1 cellular context compared by ENCODE assay signal in the genomic region with DNA sequence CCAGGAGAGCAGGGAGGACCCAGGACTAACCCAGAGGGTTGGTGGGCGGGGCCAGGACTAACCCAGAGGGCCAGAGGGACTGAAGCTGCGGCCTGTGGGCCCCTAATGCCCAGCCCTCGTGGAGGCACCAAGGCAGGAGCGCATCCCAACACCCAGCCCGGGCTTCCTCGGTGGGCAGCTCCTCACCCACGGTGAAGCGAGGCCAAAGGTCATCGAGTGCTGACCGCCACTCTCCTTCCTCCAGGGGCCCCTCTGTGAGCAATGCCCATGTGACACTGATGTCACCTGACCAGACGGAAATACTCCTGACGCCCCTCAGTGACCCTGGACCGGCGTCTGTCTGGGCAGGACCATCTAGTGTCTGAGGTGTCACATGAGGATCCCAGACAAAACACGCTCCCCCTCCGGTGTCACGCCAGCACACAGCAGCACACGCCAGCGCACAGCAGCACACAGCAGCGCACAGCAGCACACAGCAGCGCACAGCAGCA.
TF ChIP-seq lines count a peak whose summit lies in the region.

No MANE protein-coding gene starts in this region.

TF ChIP-seq in HepG2, 621 proteins besides CTCF, POLR2A, EP300 and RAD21 (continued from another document and continues in another):
- TF ChIP-seq, protein P1, sequence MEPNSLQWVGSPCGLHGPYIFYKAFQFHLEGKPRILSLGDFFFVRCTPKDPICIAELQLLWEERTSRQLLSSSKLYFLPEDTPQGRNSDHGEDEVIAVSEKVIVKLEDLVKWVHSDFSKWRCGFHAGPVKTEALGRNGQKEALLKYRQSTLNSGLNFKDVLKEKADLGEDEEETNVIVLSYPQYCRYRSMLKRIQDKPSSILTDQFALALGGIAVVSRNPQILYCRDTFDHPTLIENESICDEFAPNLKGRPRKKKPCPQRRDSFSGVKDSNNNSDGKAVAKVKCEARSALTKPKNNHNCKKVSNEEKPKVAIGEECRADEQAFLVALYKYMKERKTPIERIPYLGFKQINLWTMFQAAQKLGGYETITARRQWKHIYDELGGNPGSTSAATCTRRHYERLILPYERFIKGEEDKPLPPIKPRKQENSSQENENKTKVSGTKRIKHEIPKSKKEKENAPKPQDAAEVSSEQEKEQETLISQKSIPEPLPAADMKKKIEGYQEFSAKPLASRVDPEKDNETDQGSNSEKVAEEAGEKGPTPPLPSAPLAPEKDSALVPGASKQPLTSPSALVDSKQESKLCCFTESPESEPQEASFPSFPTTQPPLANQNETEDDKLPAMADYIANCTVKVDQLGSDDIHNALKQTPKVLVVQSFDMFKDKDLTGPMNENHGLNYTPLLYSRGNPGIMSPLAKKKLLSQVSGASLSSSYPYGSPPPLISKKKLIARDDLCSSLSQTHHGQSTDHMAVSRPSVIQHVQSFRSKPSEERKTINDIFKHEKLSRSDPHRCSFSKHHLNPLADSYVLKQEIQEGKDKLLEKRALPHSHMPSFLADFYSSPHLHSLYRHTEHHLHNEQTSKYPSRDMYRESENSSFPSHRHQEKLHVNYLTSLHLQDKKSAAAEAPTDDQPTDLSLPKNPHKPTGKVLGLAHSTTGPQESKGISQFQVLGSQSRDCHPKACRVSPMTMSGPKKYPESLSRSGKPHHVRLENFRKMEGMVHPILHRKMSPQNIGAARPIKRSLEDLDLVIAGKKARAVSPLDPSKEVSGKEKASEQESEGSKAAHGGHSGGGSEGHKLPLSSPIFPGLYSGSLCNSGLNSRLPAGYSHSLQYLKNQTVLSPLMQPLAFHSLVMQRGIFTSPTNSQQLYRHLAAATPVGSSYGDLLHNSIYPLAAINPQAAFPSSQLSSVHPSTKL (CRISPR knock-in tag; IDR thresholded peaks at IDR 0.05): no peak
- TF ChIP-seq YEATS2 (CRISPR knock-in tag; IDR thresholded peaks at IDR 0.05; ENCODE audit: borderline replicate concordance): peak; percentile 23; the same call in 1 of the 2 replicates
- no peak for TF ChIP-seq ZNF343 (CRISPR knock-in tag; IDR thresholded peaks at IDR 0.05)
- TF ChIP-seq CCAR2 (optimal IDR thresholded peaks at IDR 0.05; ENCODE audit: low read depth, low read length): no peak
- TF ChIP-seq, protein P2, sequence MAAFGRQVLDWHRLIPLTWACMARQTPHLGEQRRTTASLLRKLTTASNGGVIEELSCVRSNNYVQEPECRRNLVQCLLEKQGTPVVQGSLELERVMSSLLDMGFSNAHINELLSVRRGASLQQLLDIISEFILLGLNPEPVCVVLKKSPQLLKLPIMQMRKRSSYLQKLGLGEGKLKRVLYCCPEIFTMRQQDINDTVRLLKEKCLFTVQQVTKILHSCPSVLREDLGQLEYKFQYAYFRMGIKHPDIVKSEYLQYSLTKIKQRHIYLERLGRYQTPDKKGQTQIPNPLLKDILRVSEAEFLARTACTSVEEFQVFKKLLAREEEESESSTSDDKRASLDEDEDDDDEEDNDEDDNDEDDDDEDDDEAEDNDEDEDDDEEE (CRISPR knock-in tag; IDR thresholded peaks at IDR 0.05): no peak
- no peak for TF ChIP-seq ZNF235 (CRISPR knock-in tag; IDR thresholded peaks at IDR 0.05; ENCODE audit: borderline replicate concordance)
- TF ChIP-seq HOXA5 (CRISPR knock-in tag; IDR thresholded peaks at IDR 0.05): no peak
- TF ChIP-seq KDM3A (CRISPR knock-in tag; IDR thresholded peaks at IDR 0.05; ENCODE audit: low read depth): no peak
- TF ChIP-seq GTF2F1 (IDR thresholded peaks at IDR 0.05; ENCODE audit: low read length): no peak
- TF ChIP-seq TRIM24 (CRISPR knock-in tag; IDR thresholded peaks at IDR 0.05): no peak
- no peak for TF ChIP-seq ZKSCAN5 (CRISPR knock-in tag; IDR thresholded peaks at IDR 0.05)
- no peak for TF ChIP-seq ZNF317 (CRISPR knock-in tag; IDR thresholded peaks at IDR 0.05)
- TF ChIP-seq, protein P3, sequence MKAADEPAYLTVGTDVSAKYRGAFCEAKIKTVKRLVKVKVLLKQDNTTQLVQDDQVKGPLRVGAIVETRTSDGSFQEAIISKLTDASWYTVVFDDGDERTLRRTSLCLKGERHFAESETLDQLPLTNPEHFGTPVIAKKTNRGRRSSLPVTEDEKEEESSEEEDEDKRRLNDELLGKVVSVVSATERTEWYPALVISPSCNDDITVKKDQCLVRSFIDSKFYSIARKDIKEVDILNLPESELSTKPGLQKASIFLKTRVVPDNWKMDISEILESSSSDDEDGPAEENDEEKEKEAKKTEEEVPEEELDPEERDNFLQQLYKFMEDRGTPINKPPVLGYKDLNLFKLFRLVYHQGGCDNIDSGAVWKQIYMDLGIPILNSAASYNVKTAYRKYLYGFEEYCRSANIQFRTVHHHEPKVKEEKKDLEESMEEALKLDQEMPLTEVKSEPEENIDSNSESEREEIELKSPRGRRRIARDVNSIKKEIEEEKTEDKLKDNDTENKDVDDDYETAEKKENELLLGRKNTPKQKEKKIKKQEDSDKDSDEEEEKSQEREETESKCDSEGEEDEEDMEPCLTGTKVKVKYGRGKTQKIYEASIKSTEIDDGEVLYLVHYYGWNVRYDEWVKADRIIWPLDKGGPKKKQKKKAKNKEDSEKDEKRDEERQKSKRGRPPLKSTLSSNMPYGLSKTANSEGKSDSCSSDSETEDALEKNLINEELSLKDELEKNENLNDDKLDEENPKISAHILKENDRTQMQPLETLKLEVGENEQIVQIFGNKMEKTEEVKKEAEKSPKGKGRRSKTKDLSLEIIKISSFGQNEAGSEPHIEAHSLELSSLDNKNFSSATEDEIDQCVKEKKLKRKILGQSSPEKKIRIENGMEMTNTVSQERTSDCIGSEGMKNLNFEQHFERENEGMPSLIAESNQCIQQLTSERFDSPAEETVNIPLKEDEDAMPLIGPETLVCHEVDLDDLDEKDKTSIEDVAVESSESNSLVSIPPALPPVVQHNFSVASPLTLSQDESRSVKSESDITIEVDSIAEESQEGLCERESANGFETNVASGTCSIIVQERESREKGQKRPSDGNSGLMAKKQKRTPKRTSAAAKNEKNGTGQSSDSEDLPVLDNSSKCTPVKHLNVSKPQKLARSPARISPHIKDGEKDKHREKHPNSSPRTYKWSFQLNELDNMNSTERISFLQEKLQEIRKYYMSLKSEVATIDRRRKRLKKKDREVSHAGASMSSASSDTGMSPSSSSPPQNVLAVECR (CRISPR knock-in tag; IDR thresholded peaks at IDR 0.05; ENCODE audit: borderline replicate concordance): peak; percentile 57; the same call in 1 of the 2 replicates
- TF ChIP-seq ZNF441 (CRISPR knock-in tag; IDR thresholded peaks at IDR 0.05; ENCODE audit: borderline replicate concordance): no peak
- TF ChIP-seq TBL1XR1 (IDR thresholded peaks at IDR 0.05; ENCODE audit: borderline replicate concordance, low read length, partially characterized antibody): no peak
- TF ChIP-seq, protein P4, sequence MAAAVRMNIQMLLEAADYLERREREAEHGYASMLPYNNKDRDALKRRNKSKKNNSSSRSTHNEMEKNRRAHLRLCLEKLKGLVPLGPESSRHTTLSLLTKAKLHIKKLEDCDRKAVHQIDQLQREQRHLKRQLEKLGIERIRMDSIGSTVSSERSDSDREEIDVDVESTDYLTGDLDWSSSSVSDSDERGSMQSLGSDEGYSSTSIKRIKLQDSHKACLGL (CRISPR knock-in tag; IDR thresholded peaks at IDR 0.05): no peak
- TF ChIP-seq ZSCAN12 (CRISPR knock-in tag; IDR thresholded peaks at IDR 0.05): no peak
- no peak for TF ChIP-seq LCORL (IDR thresholded peaks at IDR 0.05)
- TF ChIP-seq LCORL (CRISPR knock-in tag; IDR thresholded peaks at IDR 0.05): 0 out of 2 replicates have a peak, but pooled peaks have one; percentile 20
- TF ChIP-seq, protein P5, sequence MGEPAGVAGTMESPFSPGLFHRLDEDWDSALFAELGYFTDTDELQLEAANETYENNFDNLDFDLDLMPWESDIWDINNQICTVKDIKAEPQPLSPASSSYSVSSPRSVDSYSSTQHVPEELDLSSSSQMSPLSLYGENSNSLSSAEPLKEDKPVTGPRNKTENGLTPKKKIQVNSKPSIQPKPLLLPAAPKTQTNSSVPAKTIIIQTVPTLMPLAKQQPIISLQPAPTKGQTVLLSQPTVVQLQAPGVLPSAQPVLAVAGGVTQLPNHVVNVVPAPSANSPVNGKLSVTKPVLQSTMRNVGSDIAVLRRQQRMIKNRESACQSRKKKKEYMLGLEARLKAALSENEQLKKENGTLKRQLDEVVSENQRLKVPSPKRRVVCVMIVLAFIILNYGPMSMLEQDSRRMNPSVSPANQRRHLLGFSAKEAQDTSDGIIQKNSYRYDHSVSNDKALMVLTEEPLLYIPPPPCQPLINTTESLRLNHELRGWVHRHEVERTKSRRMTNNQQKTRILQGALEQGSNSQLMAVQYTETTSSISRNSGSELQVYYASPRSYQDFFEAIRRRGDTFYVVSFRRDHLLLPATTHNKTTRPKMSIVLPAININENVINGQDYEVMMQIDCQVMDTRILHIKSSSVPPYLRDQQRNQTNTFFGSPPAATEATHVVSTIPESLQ (CRISPR knock-in tag; conservative IDR thresholded peaks at IDR 0.05): no peak
- TF ChIP-seq, protein P6, sequence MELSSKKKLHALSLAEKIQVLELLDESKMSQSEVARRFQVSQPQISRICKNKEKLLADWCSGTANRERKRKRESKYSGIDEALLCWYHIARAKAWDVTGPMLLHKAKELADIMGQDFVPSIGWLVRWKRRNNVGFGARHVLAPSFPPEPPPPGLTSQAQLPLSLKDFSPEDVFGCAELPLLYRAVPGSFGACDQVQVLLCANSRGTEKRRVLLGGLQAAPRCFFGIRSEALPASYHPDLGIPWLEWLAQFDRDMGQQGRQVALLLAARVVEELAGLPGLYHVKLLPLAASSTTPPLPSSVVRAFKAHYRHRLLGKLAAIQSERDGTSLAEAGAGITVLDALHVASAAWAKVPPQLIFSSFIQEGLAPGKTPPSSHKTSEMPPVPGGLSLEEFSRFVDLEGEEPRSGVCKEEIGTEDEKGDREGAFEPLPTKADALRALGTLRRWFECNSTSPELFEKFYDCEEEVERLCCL (CRISPR knock-in tag; IDR thresholded peaks at IDR 0.05; ENCODE audit: borderline replicate concordance): no peak
- TF ChIP-seq PCBP1 (IDR thresholded peaks at IDR 0.05; ENCODE audit: borderline replicate concordance, low read depth, low read length): no peak
- TF ChIP-seq MTA3 (CRISPR knock-in tag; IDR thresholded peaks at IDR 0.05): no peak
- TF ChIP-seq ZSCAN9 (CRISPR knock-in tag; IDR thresholded peaks at IDR 0.05; ENCODE audit: borderline replicate concordance): no peak
- no peak for TF ChIP-seq SP5 (CRISPR knock-in tag; IDR thresholded peaks at IDR 0.05; ENCODE audit: borderline replicate concordance, low read depth)
- 0 out of 2 replicates have a peak, but pooled peaks have one; percentile 41 for TF ChIP-seq PPARG (CRISPR knock-in tag; conservative IDR thresholded peaks at IDR 0.05)
- no peak for TF ChIP-seq KLF12 (CRISPR knock-in tag; IDR thresholded peaks at IDR 0.05; ENCODE audit: borderline replicate concordance)
- TF ChIP-seq, protein P7, sequence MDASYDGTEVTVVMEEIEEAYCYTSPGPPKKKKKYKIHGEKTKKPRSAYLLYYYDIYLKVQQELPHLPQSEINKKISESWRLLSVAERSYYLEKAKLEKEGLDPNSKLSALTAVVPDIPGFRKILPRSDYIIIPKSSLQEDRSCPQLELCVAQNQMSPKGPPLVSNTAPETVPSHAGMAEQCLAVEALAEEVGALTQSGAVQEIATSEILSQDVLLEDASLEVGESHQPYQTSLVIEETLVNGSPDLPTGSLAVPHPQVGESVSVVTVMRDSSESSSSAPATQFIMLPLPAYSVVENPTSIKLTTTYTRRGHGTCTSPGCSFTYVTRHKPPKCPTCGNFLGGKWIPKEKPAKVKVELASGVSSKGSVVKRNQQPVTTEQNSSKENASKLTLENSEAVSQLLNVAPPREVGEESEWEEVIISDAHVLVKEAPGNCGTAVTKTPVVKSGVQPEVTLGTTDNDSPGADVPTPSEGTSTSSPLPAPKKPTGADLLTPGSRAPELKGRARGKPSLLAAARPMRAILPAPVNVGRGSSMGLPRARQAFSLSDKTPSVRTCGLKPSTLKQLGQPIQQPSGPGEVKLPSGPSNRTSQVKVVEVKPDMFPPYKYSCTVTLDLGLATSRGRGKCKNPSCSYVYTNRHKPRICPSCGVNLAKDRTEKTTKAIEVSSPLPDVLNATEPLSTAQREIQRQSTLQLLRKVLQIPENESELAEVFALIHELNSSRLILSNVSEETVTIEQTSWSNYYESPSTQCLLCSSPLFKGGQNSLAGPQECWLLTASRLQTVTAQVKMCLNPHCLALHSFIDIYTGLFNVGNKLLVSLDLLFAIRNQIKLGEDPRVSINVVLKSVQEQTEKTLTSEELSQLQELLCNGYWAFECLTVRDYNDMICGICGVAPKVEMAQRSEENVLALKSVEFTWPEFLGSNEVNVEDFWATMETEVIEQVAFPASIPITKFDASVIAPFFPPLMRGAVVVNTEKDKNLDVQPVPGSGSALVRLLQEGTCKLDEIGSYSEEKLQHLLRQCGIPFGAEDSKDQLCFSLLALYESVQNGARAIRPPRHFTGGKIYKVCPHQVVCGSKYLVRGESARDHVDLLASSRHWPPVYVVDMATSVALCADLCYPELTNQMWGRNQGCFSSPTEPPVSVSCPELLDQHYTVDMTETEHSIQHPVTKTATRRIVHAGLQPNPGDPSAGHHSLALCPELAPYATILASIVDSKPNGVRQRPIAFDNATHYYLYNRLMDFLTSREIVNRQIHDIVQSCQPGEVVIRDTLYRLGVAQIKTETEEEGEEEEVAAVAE (CRISPR knock-in tag; IDR thresholded peaks at IDR 0.05; ENCODE audit: borderline replicate concordance): no peak
- TF ChIP-seq FOXC1 (CRISPR knock-in tag; IDR thresholded peaks at IDR 0.05; ENCODE audit: borderline replicate concordance): no peak
- TF ChIP-seq HNF4G (IDR thresholded peaks at IDR 0.05; ENCODE audit: borderline replicate concordance, low read depth, low read length): peak; percentile 44; the same call in 1 of the 2 replicates
- TF ChIP-seq HNF4G (CRISPR knock-in tag; IDR thresholded peaks at IDR 0.05; ENCODE audit: borderline replicate concordance, low read depth): 0 out of 2 replicates have a peak, but pooled peaks have one; percentile 12
- TF ChIP-seq EEA1 (CRISPR knock-in tag; IDR thresholded peaks at IDR 0.05; ENCODE audit: borderline replicate concordance): no peak
- TF ChIP-seq, protein P8, sequence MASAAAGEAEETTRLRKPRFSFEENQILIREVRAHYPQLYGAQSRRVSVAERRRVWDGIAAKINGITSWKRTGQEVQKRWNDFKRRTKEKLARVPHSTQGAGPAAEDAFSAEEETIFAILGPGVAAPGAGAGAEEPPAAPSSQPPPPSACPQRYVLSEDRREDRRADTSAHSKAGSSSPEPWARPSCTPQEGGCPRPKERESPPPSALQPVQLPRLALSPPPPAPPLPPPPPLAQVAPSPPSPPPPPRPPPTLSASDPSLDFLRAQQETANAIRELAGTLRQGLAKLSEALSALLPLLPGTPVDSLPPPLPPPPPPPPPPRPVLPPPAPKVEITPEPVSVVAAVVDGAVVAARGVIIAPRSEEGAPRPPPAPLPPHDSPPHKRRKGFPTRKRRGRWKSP (CRISPR knock-in tag; IDR thresholded peaks at IDR 0.05): no peak
- no peak for TF ChIP-seq SOX5 (CRISPR knock-in tag; IDR thresholded peaks at IDR 0.05; ENCODE audit: borderline replicate concordance)
- TF ChIP-seq ZNF180 (CRISPR knock-in tag; IDR thresholded peaks at IDR 0.05; ENCODE audit: borderline replicate concordance, low read depth): no peak
- no peak for TF ChIP-seq MAFF (IDR thresholded peaks at IDR 0.05; ENCODE audit: low read depth, low read length)
- TF ChIP-seq MEF2D (CRISPR knock-in tag; IDR thresholded peaks at IDR 0.05): no peak
- TF ChIP-seq U2AF1 (optimal IDR thresholded peaks at IDR 0.05; ENCODE audit: low read depth, low read length): no peak
- TF ChIP-seq, protein P9, sequence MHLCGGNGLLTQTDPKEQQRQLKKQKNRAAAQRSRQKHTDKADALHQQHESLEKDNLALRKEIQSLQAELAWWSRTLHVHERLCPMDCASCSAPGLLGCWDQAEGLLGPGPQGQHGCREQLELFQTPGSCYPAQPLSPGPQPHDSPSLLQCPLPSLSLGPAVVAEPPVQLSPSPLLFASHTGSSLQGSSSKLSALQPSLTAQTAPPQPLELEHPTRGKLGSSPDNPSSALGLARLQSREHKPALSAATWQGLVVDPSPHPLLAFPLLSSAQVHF (CRISPR knock-in tag; IDR thresholded peaks at IDR 0.05): no peak
- no peak for TF ChIP-seq ATF1 (CRISPR knock-in tag; IDR thresholded peaks at IDR 0.05)
- no peak for TF ChIP-seq DNMT3B (CRISPR knock-in tag; conservative IDR thresholded peaks at IDR 0.05)
- TF ChIP-seq ZSCAN21 (CRISPR knock-in tag; IDR thresholded peaks at IDR 0.05; ENCODE audit: borderline replicate concordance): no peak
- TF ChIP-seq ZNF136 (CRISPR knock-in tag; IDR thresholded peaks at IDR 0.05; ENCODE audit: low read depth): no peak
